In the genomic region with DNA sequence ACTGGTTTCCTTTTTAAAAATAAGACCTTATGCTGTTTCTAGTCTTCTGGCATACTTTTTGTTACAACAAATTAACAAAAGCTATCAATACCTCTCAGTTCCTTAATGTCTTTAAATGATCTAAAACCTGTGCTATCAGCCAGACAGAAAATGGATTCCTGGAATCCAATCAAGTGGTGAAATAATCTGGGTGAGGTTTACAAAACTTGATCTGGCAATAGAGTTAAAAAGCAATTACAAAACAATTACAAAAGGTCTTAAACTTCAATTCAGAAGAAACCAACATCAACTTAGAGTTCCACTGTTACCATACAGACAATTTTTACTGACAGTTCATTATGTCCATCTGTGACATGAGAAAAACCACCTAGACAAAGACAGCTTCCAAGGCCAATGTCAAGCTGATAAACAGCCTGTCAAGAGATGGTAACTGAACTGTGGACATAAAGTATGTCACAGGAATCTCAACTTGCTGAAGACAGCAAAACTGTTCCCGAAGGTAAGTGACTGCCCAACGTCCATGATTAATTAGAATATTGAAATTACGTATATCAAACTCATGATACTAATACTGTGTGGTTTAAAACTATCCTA, we compare ENCODE assay signal across 1 cellular context.
TF ChIP-seq lines count a peak whose summit lies in the region.

No MANE protein-coding gene starts in this region.

TF ChIP-seq in HepG2, 621 proteins besides CTCF, POLR2A, EP300 and RAD21:
- TF ChIP-seq ATF7 (IDR thresholded peaks at IDR 0.05) = no peak
- TF ChIP-seq ATF7 (CRISPR knock-in tag; IDR thresholded peaks at IDR 0.05) = no peak
- peak; percentile 27; the same call in 1 of the 2 replicates for TF ChIP-seq BCL6 (CRISPR knock-in tag; IDR thresholded peaks at IDR 0.05)
- no peak for TF ChIP-seq ERF (CRISPR knock-in tag; IDR thresholded peaks at IDR 0.05)
- TF ChIP-seq YEATS2 (CRISPR knock-in tag; IDR thresholded peaks at IDR 0.05; ENCODE audit: borderline replicate concordance) = no peak
- no peak for TF ChIP-seq MYC (CRISPR knock-in tag; IDR thresholded peaks at IDR 0.05; ENCODE audit: borderline replicate concordance)
- no peak for TF ChIP-seq PHB2 (IDR thresholded peaks at IDR 0.05; ENCODE audit: partially characterized antibody)
- no peak for TF ChIP-seq ZNF747 (CRISPR knock-in tag; IDR thresholded peaks at IDR 0.05; ENCODE audit: borderline replicate concordance)
- peak; percentile 18; the same call in 1 of the 2 replicates for TF ChIP-seq SAP130 (CRISPR knock-in tag; IDR thresholded peaks at IDR 0.05; ENCODE audit: low read depth)
- TF ChIP-seq NR2F6 (IDR thresholded peaks at IDR 0.05) = no peak
- no peak for TF ChIP-seq NR2F6 (CRISPR knock-in tag; IDR thresholded peaks at IDR 0.05)
- TF ChIP-seq MBD4 (IDR thresholded peaks at IDR 0.05; ENCODE audit: borderline replicate concordance, low read length) = no peak
- TF ChIP-seq SMAD1 (CRISPR knock-in tag; IDR thresholded peaks at IDR 0.05; ENCODE audit: borderline replicate concordance, low read depth) = no peak
